ENCODE assay signal across 17 cellular contexts in genomic region chr11:79963886-79964660, GRCh38.
DNase-seq lines count a peak whose midpoint lies in the region; ATAC-seq and TF ChIP-seq lines count a peak whose summit lies in the region.
"Had no signal": no experiment of that assay in that cellular context is flagged by ENCODE, and none has a peak within 500 bp of the region (broad histone marks: within the 10 kb centered on the region; RNA-seq: fewer than 3 reads in every experiment).

No MANE protein-coding gene starts in this region.

- H3K27me3 ChIP-seq in ectodermal cell (ENCODE audit: control insufficient read depth, insufficient read depth, low read length, poor library complexity, severe bottlenecking): no peaks in the 10 kb centered on the region
- H3K27me3 ChIP-seq in left ventricle myocardium inferior (ENCODE audit: low read depth): peaks cover 4% of the 10 kb centered on the region
- no peaks in the 10 kb centered on the region for H3K27me3 ChIP-seq in GM23248 (replicated peaks; ENCODE audit: insufficient read depth)
- H3K27me3 ChIP-seq in upper lobe of right lung: no peaks in the 10 kb centered on the region
- H3K27me3 ChIP-seq: BE2C had no signal

- no peaks in the 10 kb centered on the region for H4K20me1 ChIP-seq in GM23248 (ENCODE audit: insufficient read depth)

- H3K4me1 Mint-ChIP-seq in activated CD4-positive, alpha-beta T cell treated with anti-CD3 and anti-CD28 coated beads, Interleukin-2, amount 10 ng/mL, durations not matched to agents 24 days and 14 days: no peaks in the 10 kb centered on the region
- no peaks in the 10 kb centered on the region for H3K4me1 Mint-ChIP-seq in activated CD4-positive, alpha-beta T cell treated with anti-CD3 and anti-CD28 coated beads, Interleukin-2, amount 10 ng/mL, durations not matched to agents 7 days and 5 days
- peaks cover 36% of the 10 kb centered on the region for H3K4me1 Mint-ChIP-seq in neural crest cell
- H3K4me1 Mint-ChIP-seq: CD4-positive, CD25-positive, alpha-beta regulatory T cell had no signal

- POLR2A ChIA-PET in activated CD4-positive, alpha-beta T cell treated with anti-CD3 and anti-CD28 coated beads, Interleukin-2, amount 10 ng/mL, durations not matched to agents 7 days and 5 days (lab: Charles Lee): no interaction called here

- WGBS in ectodermal cell, 2 experiments: 65 to 69% methylated on average over 4 to 5 of the region's 5 CpGs
- 5 to 12% methylated on average over 5 of the region's 5 CpGs for WGBS in GM23248 (ENCODE audit: low coverage in 1 of 2, low lambda C conversion rate in 2 of 2, missing lambda C conversion rate in 2 of 2), 2 experiments

- no peaks in the 10 kb centered on the region for H3K9me2 ChIP-seq in GM23248 (ENCODE audit: insufficient read depth)

- peaks cover 4% of the 10 kb centered on the region for H3K9me3 Mint-ChIP-seq in activated CD4-positive, alpha-beta T cell treated with anti-CD3 and anti-CD28 coated beads, Interleukin-2, amount 10 ng/mL, durations not matched to agents 24 days and 14 days
- peaks cover 9% of the 10 kb centered on the region for H3K9me3 Mint-ChIP-seq in activated CD4-positive, alpha-beta T cell treated with anti-CD3 and anti-CD28 coated beads, Interleukin-2, amount 10 ng/mL, durations not matched to agents 7 days and 5 days
- peaks cover 12% of the 10 kb centered on the region for H3K9me3 Mint-ChIP-seq in neural crest cell

- H3K36me3 ChIP-seq in ectodermal cell (ENCODE audit: control insufficient read depth, insufficient read depth, low read length) (no peaks in the 10 kb centered on the region), left ventricle myocardium inferior (no peaks in the 10 kb centered on the region), GM23248 (ENCODE audit: low read depth) (no peaks in the 10 kb centered on the region), upper lobe of right lung (no peaks in the 10 kb centered on the region)
- H3K36me3 ChIP-seq: BE2C had no signal

- intact Hi-C loops in activated CD4-positive, alpha-beta T cell treated with anti-CD3 and anti-CD28 coated beads, Interleukin-2, amount 10 ng/mL, durations not matched to agents 24 days and 14 days (cut with micrococcal nuclease): no loop called here
- intact Hi-C loops in left ventricle myocardium inferior (cut with micrococcal nuclease) (no loop called here), upper lobe of right lung (cut with DNase I) (no loop called here)

- H3F3A ChIP-seq in GM23248 (ENCODE audit: insufficient read depth): no peaks in the 10 kb centered on the region

- H3K4me3 ChIP-seq in ectodermal cell (ENCODE audit: insufficient read depth, low read depth, low read length) (no peak overlapping the region), left ventricle myocardium inferior (no peak overlapping the region), GM23248 (no peak overlapping the region), upper lobe of right lung (no peak overlapping the region)

- no peak overlapping the region for H3K4me2 ChIP-seq in GM23248 (ENCODE audit: unreplicated experiment)

- peak; percentile 4 for DNase-seq in activated CD4-positive, alpha-beta T cell treated with anti-CD3 and anti-CD28 coated beads, Interleukin-2, amount 10 ng/mL, durations not matched to agents 24 days and 14 days
- no peak for DNase-seq in activated CD4-positive, alpha-beta T cell treated with anti-CD3 and anti-CD28 coated beads, Interleukin-2, amount 10 ng/mL, durations not matched to agents 7 days and 5 days
- DNase-seq in neural crest cell (ENCODE audit: low read depth, low spot score): no peak
- no peak for DNase-seq in left ventricle myocardium inferior
- DNase-seq in GM23248: no peak
- no peak for DNase-seq in GM03348 (ENCODE audit: low spot score)
- DNase-seq in upper lobe of right lung: no peak
- DNase-seq: BE2C; Caco-2; CD4-positive, CD25-positive, alpha-beta regulatory T cell; NCI-H1105 treated with DMSO at 0.1 percent for 48 hours; NCI-H187; NCI-H446; NCI-H526 treated with DMSO at 0.1 percent for 48 hours; SHP77 had no signal

- H3K27me3 Mint-ChIP-seq in activated CD4-positive, alpha-beta T cell treated with anti-CD3 and anti-CD28 coated beads, Interleukin-2, amount 10 ng/mL, durations not matched to agents 24 days and 14 days: no peaks in the 10 kb centered on the region
- no peaks in the 10 kb centered on the region for H3K27me3 Mint-ChIP-seq in activated CD4-positive, alpha-beta T cell treated with anti-CD3 and anti-CD28 coated beads, Interleukin-2, amount 10 ng/mL, durations not matched to agents 7 days and 5 days
- H3K27me3 Mint-ChIP-seq in neural crest cell (ENCODE audit: low read depth): peaks cover 4% of the 10 kb centered on the region
- H3K27me3 Mint-ChIP-seq: CD4-positive, CD25-positive, alpha-beta regulatory T cell had no signal

- H3K4me1 ChIP-seq in ectodermal cell (ENCODE audit: control insufficient read depth, insufficient read depth, low read length): peaks cover 22% of the 10 kb centered on the region
- H3K4me1 ChIP-seq in left ventricle myocardium inferior: no peaks in the 10 kb centered on the region
- H3K4me1 ChIP-seq in GM23248 (ENCODE audit: insufficient read depth): no peaks in the 10 kb centered on the region
- no peaks in the 10 kb centered on the region for H3K4me1 ChIP-seq in upper lobe of right lung
- H3K4me1 ChIP-seq: BE2C, Caco-2 had no signal

- no peaks in the 10 kb centered on the region for H3K9me3 ChIP-seq in ectodermal cell (ENCODE audit: control insufficient read depth, low read length)
- H3K9me3 ChIP-seq in left ventricle myocardium inferior (replicated peaks): peaks cover 15% of the 10 kb centered on the region
- peaks cover 3% of the 10 kb centered on the region for H3K9me3 ChIP-seq in GM23248 (ENCODE audit: low read depth)
- peaks cover 4% of the 10 kb centered on the region for H3K9me3 ChIP-seq in upper lobe of right lung
- H3K9me3 ChIP-seq: BE2C had no signal

- no peak overlapping the region for H2AFZ ChIP-seq in GM23248

- no peak overlapping the region for H3K9ac ChIP-seq in GM23248

- H3K27ac ChIP-seq in ectodermal cell (ENCODE audit: insufficient read depth, low read depth, low read length, poor library complexity, severe bottlenecking): peak overlapping the region; percentile 36
- H3K27ac ChIP-seq in left ventricle myocardium inferior (replicated peaks): no peak overlapping the region
- no peak overlapping the region for H3K27ac ChIP-seq in GM23248
- H3K27ac ChIP-seq in upper lobe of right lung: no peak overlapping the region

- in situ Hi-C loops in GM23248 (cut with MboI): no loop called here

- ATAC-seq in upper lobe of right lung: no peak
- ATAC-seq: SK-N-SH treated with all-trans-retinoic acid at 6 μM for 48 hours had no signal

- no peak overlapping the region for H3K4me3 Mint-ChIP-seq in activated CD4-positive, alpha-beta T cell treated with anti-CD3 and anti-CD28 coated beads, Interleukin-2, amount 10 ng/mL, durations not matched to agents 24 days and 14 days
- H3K4me3 Mint-ChIP-seq in activated CD4-positive, alpha-beta T cell treated with anti-CD3 and anti-CD28 coated beads, Interleukin-2, amount 10 ng/mL, durations not matched to agents 7 days and 5 days: no peak overlapping the region
- peak overlapping the region; percentile 31 for H3K4me3 Mint-ChIP-seq in neural crest cell
- H3K4me3 Mint-ChIP-seq: CD4-positive, CD25-positive, alpha-beta regulatory T cell had no signal

- TF ChIP-seq CTCF in neural crest cell (conservative IDR thresholded peaks at IDR 0.05): no peak
- TF ChIP-seq CTCF in left ventricle myocardium inferior (IDR thresholded peaks at IDR 0.05; ENCODE audit: borderline replicate concordance): no peak
- no peak for TF ChIP-seq CTCF in upper lobe of right lung (IDR thresholded peaks at IDR 0.05)

- CTCF ChIA-PET in activated CD4-positive, alpha-beta T cell treated with anti-CD3 and anti-CD28 coated beads, Interleukin-2, amount 10 ng/mL, durations not matched to agents 7 days and 5 days (lab: Charles Lee): interaction anchor here (0.5 kb wide), 1 partner anchor 397 kb away, joined by 3 read pairs; no protein-coding TSS in a partner anchor

- no peaks in the 10 kb centered on the region for H3K79me2 ChIP-seq in GM23248 (ENCODE audit: insufficient read depth)

- H3K36me3 Mint-ChIP-seq in activated CD4-positive, alpha-beta T cell treated with anti-CD3 and anti-CD28 coated beads, Interleukin-2, amount 10 ng/mL, durations not matched to agents 24 days and 14 days (ENCODE audit: low read depth): no peaks in the 10 kb centered on the region
- no peaks in the 10 kb centered on the region for H3K36me3 Mint-ChIP-seq in activated CD4-positive, alpha-beta T cell treated with anti-CD3 and anti-CD28 coated beads, Interleukin-2, amount 10 ng/mL, durations not matched to agents 7 days and 5 days (ENCODE audit: low read depth)
- H3K36me3 Mint-ChIP-seq in neural crest cell (ENCODE audit: low read depth): peaks cover 3% of the 10 kb centered on the region
- H3K36me3 Mint-ChIP-seq: CD4-positive, CD25-positive, alpha-beta regulatory T cell had no signal

- no peak overlapping the region for H3K27ac Mint-ChIP-seq in activated CD4-positive, alpha-beta T cell treated with anti-CD3 and anti-CD28 coated beads, Interleukin-2, amount 10 ng/mL, durations not matched to agents 24 days and 14 days
- no peak overlapping the region for H3K27ac Mint-ChIP-seq in activated CD4-positive, alpha-beta T cell treated with anti-CD3 and anti-CD28 coated beads, Interleukin-2, amount 10 ng/mL, durations not matched to agents 7 days and 5 days
- no peak overlapping the region for H3K27ac Mint-ChIP-seq in neural crest cell (ENCODE audit: unreplicated experiment)
- H3K27ac Mint-ChIP-seq: CD4-positive, CD25-positive, alpha-beta regulatory T cell had no signal
